Comparison of ENCODE assay signal across 8 cellular contexts in the genomic region with DNA sequence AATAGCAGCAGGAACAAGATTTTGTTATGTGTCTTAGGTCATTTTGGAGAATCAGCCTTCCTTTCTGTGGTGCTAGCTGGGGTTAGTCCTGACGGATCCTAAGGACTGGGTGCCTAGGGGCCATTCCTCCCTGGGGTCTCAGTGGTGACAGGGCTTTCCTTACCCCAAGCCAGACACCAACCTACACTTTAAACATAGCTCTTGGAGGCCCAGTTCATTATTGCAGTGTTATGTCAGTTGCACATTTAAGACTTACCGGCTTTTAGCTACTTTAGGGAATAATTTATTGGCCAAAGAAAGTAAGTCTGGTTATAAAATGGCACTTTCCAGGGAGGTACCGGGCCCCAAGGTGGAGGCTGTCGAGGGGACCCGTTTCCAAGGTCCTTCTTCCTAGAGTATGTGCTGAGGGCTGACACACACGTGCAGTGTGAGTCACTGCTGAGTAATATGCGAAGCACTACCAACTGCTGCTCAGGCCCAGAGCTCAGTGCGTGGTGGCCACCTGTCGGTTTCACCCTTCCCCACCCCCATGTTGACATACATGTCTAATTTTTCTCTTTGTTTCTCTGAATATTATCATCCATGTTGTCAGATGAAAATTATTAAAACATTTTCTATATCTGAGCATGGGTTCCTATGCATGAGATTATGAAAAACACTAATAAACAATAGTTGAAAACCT. TPM values are rescaled to one million over a fixed set of nuclear protein-coding genes. Genes with fewer than 3 reads are reported as not detected.
DNase-seq lines count a peak whose midpoint lies in the region; ATAC-seq and TF ChIP-seq lines count a peak whose summit lies in the region.

No MANE protein-coding gene starts in this region.

- ATAC-seq in Right ventricle myocardium superior (ENCODE audit: poor library complexity): no peak
- peak; percentile 94 for ATAC-seq in HG03025 (IDR thresholded peaks at IDR 0.05; ENCODE audit: low FRiP score, unreplicated experiment)

- TF ChIP-seq CTCF in cardiac muscle cell (IDR thresholded peaks at IDR 0.05; ENCODE audit: low read depth, low read length) (peak; percentile 25), vagina (IDR thresholded peaks at IDR 0.05) (no peak)

- H3K9me3 ChIP-seq in cardiac muscle cell (ENCODE audit: low read depth) (no peaks in the 10 kb centered on the region), vagina (no peaks in the 10 kb centered on the region)

- H3K27me3 ChIP-seq in cardiac muscle cell (no peaks in the 10 kb centered on the region), vagina (no peaks in the 10 kb centered on the region)

- H3K4me1 ChIP-seq in cardiac muscle cell (ENCODE audit: low read depth): no peaks in the 10 kb centered on the region
- no peaks in the 10 kb centered on the region for H3K4me1 ChIP-seq in vagina

- H3K27ac ChIP-seq in cardiac muscle cell (no peak overlapping the region), vagina (no peak overlapping the region)

- H3K4me3 ChIP-seq in cardiac muscle cell (no peak overlapping the region), vagina (no peak overlapping the region)

- DNase-seq in cardiac muscle cell (ENCODE audit: low read depth in 1 of 2, low spot score in 1 of 2) (peak in 1 of 2 donors; percentile 68), Right ventricle myocardium superior (no peak), SW 1271 (lab: John Stamatoyannopoulos, UW) (peak; percentile 61 to 78), fibroblast of the conjunctiva (ENCODE audit: low read depth) (peak; percentile 55), KG1 (lab: John Stamatoyannopoulos, UW) (no peak), CD1c-positive myeloid dendritic cell (ENCODE audit: extremely low spot score) (no peak), vagina (ENCODE audit: extremely low spot score in 2 of 2) (no peak)

- intact Hi-C loops in Right ventricle myocardium superior (cut with DNase I) (no loop called here), vagina (cut with DNase I) (no loop called here)

- TF ChIP-seq POLR2A in vagina (IDR thresholded peaks at IDR 0.05): no peak

- H3K36me3 ChIP-seq in cardiac muscle cell (peaks cover 18% of the 10 kb centered on the region), vagina (peaks cover 0 to 7% of the 10 kb centered on the region in 2 donors)

RNA-seq across cellular contexts. Expression of gene GRHL1, which starts 37.0 kb away (rescaled TPM):
- 1.3 and 1.5 TPM in 2 replicates for total RNA-seq in cardiac muscle cell
- 0.92 TPM in 1 of 2 replicates, not detected in the other for polyA plus RNA-seq in cardiac muscle cell
- 1.0 TPM for total RNA-seq in Right ventricle myocardium superior
- 126 TPM for total RNA-seq in vagina

Comparison
In these comparisons a context has a peak if more than half of its experiments do, and no peak if none do; other contexts are left out.
1. DNase-seq: peak in SW 1271 (2 of 2) and fibroblast of the conjunctiva (single experiment); none in Right ventricle myocardium superior (single experiment), KG1 (single experiment), CD1c-positive myeloid dendritic cell (single experiment) and vagina (0 of 2).
2. RNA of gene GRHL1, which starts 37.0 kb away (total RNA-seq): 126 TPM in vagina (single experiment); 1.3 to 1.5 TPM in cardiac muscle cell and 1.0 TPM in Right ventricle myocardium superior (single experiment); every median in the first group is over 10 times any median in the second.